Comparison of ENCODE assay signal across 8 cellular contexts in the genomic region with DNA sequence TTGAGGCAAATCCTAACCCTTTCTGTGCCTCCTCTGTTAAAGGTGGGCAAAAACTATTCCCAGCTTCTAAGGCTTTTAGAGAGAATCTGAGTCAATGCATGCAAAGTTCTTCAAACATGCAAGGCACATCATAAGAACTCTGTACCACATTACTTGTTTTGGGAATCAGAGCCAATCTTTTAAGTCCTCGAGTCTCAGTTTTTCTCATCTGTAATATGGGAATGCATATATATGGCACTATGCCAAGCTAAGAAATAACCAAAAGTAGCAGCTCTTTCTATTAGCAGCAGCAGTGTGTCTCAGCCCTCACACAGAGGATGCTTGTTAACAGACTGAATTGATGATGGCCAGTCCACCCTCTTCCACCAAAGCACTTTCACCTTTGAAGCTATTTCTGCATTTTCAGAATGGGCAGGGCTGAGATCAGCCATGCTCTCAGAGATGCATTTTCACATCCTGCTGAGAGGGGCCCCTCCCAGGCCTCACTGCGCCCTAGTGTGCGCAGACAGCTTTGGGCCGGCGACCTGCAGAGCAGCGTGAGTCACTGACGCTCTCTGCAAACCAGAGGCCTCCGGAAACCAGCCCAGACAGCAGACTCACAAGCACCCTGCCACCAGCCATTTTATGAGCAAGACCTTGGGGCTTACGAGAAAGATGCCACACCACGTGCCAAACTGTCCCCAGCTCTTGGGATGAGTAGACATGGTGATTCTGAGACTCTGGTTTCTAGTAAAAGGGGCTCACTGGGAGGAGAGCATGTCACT.
DNase-seq lines count a peak whose midpoint lies in the region; ATAC-seq and TF ChIP-seq lines count a peak whose summit lies in the region.

No MANE protein-coding gene starts in this region.

- H3K9ac ChIP-seq in colonic mucosa (ENCODE audit: low read depth in 2 of 2, low read length in 2 of 2), result no peak overlapping the region

- no peaks in the 10 kb centered on the region for H3K4me1 ChIP-seq in colonic mucosa

- DNase-seq in activated CD4-positive, CD25-positive, alpha-beta regulatory T cell treated with anti-CD3 and anti-CD28 coated beads, Interleukin-2, amount 50 U/mL, for 16 hours (ENCODE audit: low read depth, low spot score), result peak; percentile 70
- DNase-seq in colonic mucosa, result peak; percentile 37
- peak; percentile 39 to 81 (median 66) for DNase-seq in stimulated activated CD4-positive, alpha-beta T cell treated with anti-CD3 and anti-CD28 coated beads, TNF-alpha, amount 100 ng/mL, for 4 hours (ENCODE audit: low read depth in 3 of 3)
- DNase-seq in cerebellar cortex (ENCODE audit: low spot score), result no peak
- no peak for DNase-seq in NCI-H69 (lab: John Stamatoyannopoulos, UW)
- no peak for DNase-seq in SK-N-DZ (ENCODE audit: low spot score)

- TF ChIP-seq CTCF in colonic mucosa (IDR thresholded peaks at IDR 0.05), result no peak

- H3K36me3 ChIP-seq in colonic mucosa, result no peaks in the 10 kb centered on the region

- H3K27ac ChIP-seq in colonic mucosa, result no peak overlapping the region

- no peaks in the 10 kb centered on the region for H3K9me3 ChIP-seq in colonic mucosa

- intact Hi-C loops in colonic mucosa (cut with DNase I), result no loop called here

- H3K4me3 ChIP-seq in colonic mucosa, result no peak overlapping the region

- H3K27me3 ChIP-seq in colonic mucosa, result no peaks in the 10 kb centered on the region

- ATAC-seq in GM19043 (IDR thresholded peaks at IDR 0.05; ENCODE audit: low read depth, unreplicated experiment) (peak; percentile 76), HG03097 (IDR thresholded peaks at IDR 0.05; ENCODE audit: low FRiP score, unreplicated experiment) (peak; percentile 78)

Comparison
In these comparisons a context has a peak if more than half of its experiments do, and no peak if none do; other contexts are left out.
1. DNase-seq: peak in activated CD4-positive, CD25-positive, alpha-beta regulatory T cell treated with anti-CD3 and anti-CD28 coated beads, Interleukin-2, amount 50 U/mL, for 16 hours (single experiment), colonic mucosa (single experiment) and stimulated activated CD4-positive, alpha-beta T cell treated with anti-CD3 and anti-CD28 coated beads, TNF-alpha, amount 100 ng/mL, for 4 hours (3 of 3); none in cerebellar cortex (single experiment), NCI-H69 (single experiment) and SK-N-DZ (single experiment).